24 cellular contexts compared by ENCODE assay signal in genomic region chr9:89679006-89679395, GRCh38.
"Had no signal": no experiment of that assay in that cellular context is flagged by ENCODE, and none has a peak within 500 bp of the region (broad histone marks: within the 10 kb centered on the region; RNA-seq: fewer than 3 reads in every experiment).

No MANE protein-coding gene starts in this region.

- H3K4me1 Mint-ChIP-seq: activated CD4-positive, alpha-beta T cell treated with anti-CD3 and anti-CD28 coated beads for 36 hours; natural killer cell; stimulated activated memory B cell treated with anti-CD40 and anti-IgM and Interleukin-4, amounts not matched to agents 10 μg/mL and 1 μg/mL and 100 μg/mL, for 72 hours had no signal

- H3K36me3 Mint-ChIP-seq: activated naive CD8-positive, alpha-beta T cell treated with anti-CD3 and anti-CD28 coated beads, Interleukin-2, amount 10 ng/mL, durations not matched to agents 7 days and 5 days; mesothelial cell of epicardium; natural killer cell; stimulated activated memory B cell treated with anti-CD40 and anti-IgM and Interleukin-4, amounts not matched to agents 10 μg/mL and 1 μg/mL and 100 μg/mL, for 72 hours; type B pancreatic cell had no signal

- H3K27ac Mint-ChIP-seq: activated B cell treated with CpG ODN at 0.5 μM for 24 hours; activated CD4-positive, alpha-beta T cell treated with anti-CD3 and anti-CD28 coated beads for 36 hours; activated T-helper 2 cell treated with anti-CD3 and anti-CD28 coated beads, Interferon-gamma antibody, Interleukin-2, Interleukin-4, amounts not matched to agents 10 μg/mL and 5 μg/mL and 100 μg/mL, durations not matched to agents 14 hours and 24 hours and 36 hours; mesothelial cell of epicardium; natural killer cell; stimulated activated memory B cell treated with anti-CD40 and anti-IgM and Interleukin-4, amounts not matched to agents 10 μg/mL and 1 μg/mL and 100 μg/mL, for 72 hours had no signal

- DNase-seq: activated B cell treated with CpG ODN at 0.5 μM for 24 hours; activated CD4-positive, alpha-beta T cell treated with anti-CD3 and anti-CD28 coated beads for 36 hours; activated CD4-positive, alpha-beta T cell treated with anti-CD3 and anti-CD28 coated beads, Interleukin-2, amount 50 U/mL, for 4 hours; activated CD8-positive, alpha-beta memory T cell treated with anti-CD3 and anti-CD28 coated beads for 24 hours; activated CD8-positive, alpha-beta memory T cell treated with anti-CD3 and anti-CD28 coated beads, Interleukin-2, amount 50 U/mL, for 4 hours; activated naive CD4-positive, alpha-beta T cell; activated naive CD8-positive, alpha-beta T cell treated with anti-CD3 and anti-CD28 coated beads, Interleukin-2, amount 10 ng/mL, durations not matched to agents 7 days and 5 days; activated T-cell treated with anti-CD3 and anti-CD28 coated beads, Interleukin-2, amount 50 U/mL, for 4 hours; amygdala; cortex of kidney; left ventricle myocardium superior; mammary epithelial cell; natural killer cell; right lobe of liver; stimulated activated CD4-positive, alpha-beta T cell treated with anti-CD3 and anti-CD28 coated beads, Interleukin-1b, Interleukin-23, amount 100 ng/mL, for 48 hours; stomach; T-helper 1 cell had no signal

- H3K27me3 Mint-ChIP-seq: activated B cell treated with CpG ODN at 0.5 μM for 24 hours; activated CD4-positive, alpha-beta T cell treated with anti-CD3 and anti-CD28 coated beads for 36 hours; activated naive CD8-positive, alpha-beta T cell treated with anti-CD3 and anti-CD28 coated beads, Interleukin-2, amount 10 ng/mL, durations not matched to agents 7 days and 5 days had no signal

- H3K9me3 Mint-ChIP-seq: activated naive CD8-positive, alpha-beta T cell treated with anti-CD3 and anti-CD28 coated beads, Interleukin-2, amount 10 ng/mL, durations not matched to agents 7 days and 5 days; activated T-cell treated with anti-CD3 and anti-CD28 coated beads, Interleukin-2, amount 50 U/mL, for 4 hours; activated T-helper 2 cell treated with anti-CD3 and anti-CD28 coated beads, Interferon-gamma antibody, Interleukin-2, Interleukin-4, amounts not matched to agents 10 μg/mL and 5 μg/mL and 100 μg/mL, durations not matched to agents 14 hours and 24 hours and 36 hours; mesothelial cell of epicardium; natural killer cell; stimulated activated memory B cell treated with anti-CD40 and anti-IgM and Interleukin-4, amounts not matched to agents 10 μg/mL and 1 μg/mL and 100 μg/mL, for 72 hours; type B pancreatic cell had no signal

- H3K4me3 ChIP-seq: cardiac muscle cell, right lobe of liver, skin epidermis, stomach, vagina had no signal

- H3K9me3 ChIP-seq: right lobe of liver, stomach, vagina had no signal

- H3K36me3 ChIP-seq: cardiac muscle cell, right lobe of liver, stomach, vagina had no signal

- H3K27ac ChIP-seq: cardiac muscle cell, right lobe of liver, skin epidermis had no signal

- H3K27me3 ChIP-seq: cardiac muscle cell, right lobe of liver, stomach, vagina had no signal

- H3K4me3 Mint-ChIP-seq: activated B cell treated with CpG ODN at 0.5 μM for 24 hours; activated CD4-positive, alpha-beta T cell treated with anti-CD3 and anti-CD28 coated beads for 36 hours; activated naive CD8-positive, alpha-beta T cell treated with anti-CD3 and anti-CD28 coated beads, Interleukin-2, amount 10 ng/mL, durations not matched to agents 7 days and 5 days; activated T-cell treated with anti-CD3 and anti-CD28 coated beads, Interleukin-2, amount 50 U/mL, for 4 hours; mesothelial cell of epicardium; natural killer cell; stimulated activated memory B cell treated with anti-CD40 and anti-IgM and Interleukin-4, amounts not matched to agents 10 μg/mL and 1 μg/mL and 100 μg/mL, for 72 hours; type B pancreatic cell had no signal
